ENCODE assay signal across 17 cellular contexts in genomic region chr12:118023461-118023860, GRCh38. TPM values are rescaled to one million over a fixed set of nuclear protein-coding genes. Genes with fewer than 3 reads are reported as not detected.
DNase-seq lines count a peak whose midpoint lies in the region; ATAC-seq and TF ChIP-seq lines count a peak whose summit lies in the region.
"Had no signal": no experiment of that assay in that cellular context is flagged by ENCODE, and none has a peak within 500 bp of the region (broad histone marks: within the 10 kb centered on the region; RNA-seq: fewer than 3 reads in every experiment).

No MANE protein-coding gene starts in this region.

- H3K27me3 ChIP-seq in dorsolateral prefrontal cortex = no peaks in the 10 kb centered on the region
- H3K27me3 ChIP-seq: BLaER1 treated with 17β-estradiol and CSF1 and Interleukin-3, amounts not matched to agents 10 nM and 100 nM had no signal

- ATAC-seq in HG02885 (IDR thresholded peaks at IDR 0.05; ENCODE audit: poor library complexity, unreplicated experiment) = no peak
- ATAC-seq: HCT116 had no signal

- no peak for TF ChIP-seq CTCF in dorsolateral prefrontal cortex (IDR thresholded peaks at IDR 0.05 in 54 of 56, conservative IDR thresholded peaks at IDR 0.05 in 2 of 56; ENCODE audit: low read depth in 1 of 56, partially characterized antibody in 56 of 56)

- peak; percentile 33 to 43 for DNase-seq in NCI-H187 (lab: John Stamatoyannopoulos, UW)
- no peak for DNase-seq in NCI-H187 treated with DMSO at 0.1 percent for 48 hours (lab: John Stamatoyannopoulos, UW)
- DNase-seq in dorsolateral prefrontal cortex = peak in 1 of 10 donors; percentile 11
- peak; percentile 4 for DNase-seq in retina
- DNase-seq in GM19240 (ENCODE audit: insufficient read length, low spot score) = no peak
- no peak for DNase-seq in activated CD8-positive, alpha-beta memory T cell treated with anti-CD3 and anti-CD28 coated beads, Interleukin-2, amount 50 U/mL, for 4 hours
- DNase-seq: AML-193; CD4-positive, CD25-positive, alpha-beta regulatory T cell; DMS53; GM23248; IMR-90 had no signal

- no peak overlapping the region for H3K4me3 ChIP-seq in dorsolateral prefrontal cortex
- H3K4me3 ChIP-seq: BLaER1 treated with 17β-estradiol and CSF1 and Interleukin-3, amounts not matched to agents 10 nM and 100 nM; GM12878; GM23248 had no signal

- intact Hi-C loops in dorsolateral prefrontal cortex (cut with DNase I) = no loop called here

- peak overlapping the region in 42 of 59 donors; percentile 7 to 86 (median 58) for H3K27ac ChIP-seq in dorsolateral prefrontal cortex
- H3K27ac ChIP-seq: 22Rv1; BLaER1 treated with 17β-estradiol and CSF1 and Interleukin-3, amounts not matched to agents 10 nM and 100 nM; GM23248 had no signal

RNA-seq across cellular contexts. Expression of gene RFC5, which starts 7.0 kb away (rescaled TPM):
- 10 to 100 TPM in 115 of 120 experiments, 1 to 10 TPM in 5; 7.6 to 22.3 (median 14.5) TPM for total RNA-seq in dorsolateral prefrontal cortex

RNA-seq across cellular contexts. Expression of gene WSB2, which starts 37.5 kb away (rescaled TPM):
- 100 to 1,000 TPM; 117 to 328 (median 199) TPM for total RNA-seq in dorsolateral prefrontal cortex

RNA-seq across cellular contexts. Expression of gene KSR2, which starts 54.7 kb away (rescaled TPM):
- total RNA-seq in dorsolateral prefrontal cortex = 10 to 100 TPM; 12.2 to 55.1 (median 39.1) TPM
- total RNA-seq: G401, GM23248, IMR-90 had no signal

Comparison
In these comparisons a context has a peak if more than half of its experiments do, and no peak if none do; other contexts are left out.
1. DNase-seq: peak in NCI-H187 (2 of 2) and retina (single experiment); none in NCI-H187 treated with DMSO at 0.1 percent for 48 hours (single experiment), GM19240 (single experiment) and activated CD8-positive, alpha-beta memory T cell treated with anti-CD3 and anti-CD28 coated beads, Interleukin-2, amount 50 U/mL, for 4 hours (single experiment).